Comparison of ENCODE assay signal across 1 cellular context in genomic region chr16:11016993-11017392, GRCh38.
TF ChIP-seq lines count a peak whose summit lies in the region.

No MANE protein-coding gene starts in this region.

TF ChIP-seq in HepG2, 621 proteins besides CTCF, POLR2A, EP300 and RAD21 (continued from another document and continues in another):
- no peak for TF ChIP-seq PTBP1 (IDR thresholded peaks at IDR 0.05; ENCODE audit: low read depth, low read length, poor library complexity, severe bottlenecking)
- TF ChIP-seq ARID2 (CRISPR knock-in tag; IDR thresholded peaks at IDR 0.05; ENCODE audit: borderline replicate concordance), result no peak
- no peak for TF ChIP-seq SMARCC2 (IDR thresholded peaks at IDR 0.05)
- TF ChIP-seq CHD4 (IDR thresholded peaks at IDR 0.05; ENCODE audit: borderline replicate concordance, low read length), result 0 out of 2 replicates have a peak, but pooled peaks have one; percentile 34
- TF ChIP-seq ZNF720 (CRISPR knock-in tag; IDR thresholded peaks at IDR 0.05), result no peak
- TF ChIP-seq GLI4 (CRISPR knock-in tag; IDR thresholded peaks at IDR 0.05; ENCODE audit: borderline replicate concordance), result no peak
- TF ChIP-seq XRCC5 (optimal IDR thresholded peaks at IDR 0.05; ENCODE audit: low read length), result peak; percentile 17
- TF ChIP-seq ZNF557 (CRISPR knock-in tag; IDR thresholded peaks at IDR 0.05), result no peak
- TF ChIP-seq, protein P1, sequence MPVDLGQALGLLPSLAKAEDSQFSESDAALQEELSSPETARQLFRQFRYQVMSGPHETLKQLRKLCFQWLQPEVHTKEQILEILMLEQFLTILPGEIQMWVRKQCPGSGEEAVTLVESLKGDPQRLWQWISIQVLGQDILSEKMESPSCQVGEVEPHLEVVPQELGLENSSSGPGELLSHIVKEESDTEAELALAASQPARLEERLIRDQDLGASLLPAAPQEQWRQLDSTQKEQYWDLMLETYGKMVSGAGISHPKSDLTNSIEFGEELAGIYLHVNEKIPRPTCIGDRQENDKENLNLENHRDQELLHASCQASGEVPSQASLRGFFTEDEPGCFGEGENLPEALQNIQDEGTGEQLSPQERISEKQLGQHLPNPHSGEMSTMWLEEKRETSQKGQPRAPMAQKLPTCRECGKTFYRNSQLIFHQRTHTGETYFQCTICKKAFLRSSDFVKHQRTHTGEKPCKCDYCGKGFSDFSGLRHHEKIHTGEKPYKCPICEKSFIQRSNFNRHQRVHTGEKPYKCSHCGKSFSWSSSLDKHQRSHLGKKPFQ (CRISPR knock-in tag; IDR thresholded peaks at IDR 0.05; ENCODE audit: insufficient replicate concordance), result no peak
- no peak for TF ChIP-seq RFX1 (IDR thresholded peaks at IDR 0.05)
- no peak for TF ChIP-seq PATZ1 (CRISPR knock-in tag; IDR thresholded peaks at IDR 0.05)
- TF ChIP-seq, protein P2, sequence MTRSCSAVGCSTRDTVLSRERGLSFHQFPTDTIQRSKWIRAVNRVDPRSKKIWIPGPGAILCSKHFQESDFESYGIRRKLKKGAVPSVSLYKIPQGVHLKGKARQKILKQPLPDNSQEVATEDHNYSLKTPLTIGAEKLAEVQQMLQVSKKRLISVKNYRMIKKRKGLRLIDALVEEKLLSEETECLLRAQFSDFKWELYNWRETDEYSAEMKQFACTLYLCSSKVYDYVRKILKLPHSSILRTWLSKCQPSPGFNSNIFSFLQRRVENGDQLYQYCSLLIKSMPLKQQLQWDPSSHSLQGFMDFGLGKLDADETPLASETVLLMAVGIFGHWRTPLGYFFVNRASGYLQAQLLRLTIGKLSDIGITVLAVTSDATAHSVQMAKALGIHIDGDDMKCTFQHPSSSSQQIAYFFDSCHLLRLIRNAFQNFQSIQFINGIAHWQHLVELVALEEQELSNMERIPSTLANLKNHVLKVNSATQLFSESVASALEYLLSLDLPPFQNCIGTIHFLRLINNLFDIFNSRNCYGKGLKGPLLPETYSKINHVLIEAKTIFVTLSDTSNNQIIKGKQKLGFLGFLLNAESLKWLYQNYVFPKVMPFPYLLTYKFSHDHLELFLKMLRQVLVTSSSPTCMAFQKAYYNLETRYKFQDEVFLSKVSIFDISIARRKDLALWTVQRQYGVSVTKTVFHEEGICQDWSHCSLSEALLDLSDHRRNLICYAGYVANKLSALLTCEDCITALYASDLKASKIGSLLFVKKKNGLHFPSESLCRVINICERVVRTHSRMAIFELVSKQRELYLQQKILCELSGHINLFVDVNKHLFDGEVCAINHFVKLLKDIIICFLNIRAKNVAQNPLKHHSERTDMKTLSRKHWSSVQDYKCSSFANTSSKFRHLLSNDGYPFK (CRISPR knock-in tag; IDR thresholded peaks at IDR 0.05; ENCODE audit: borderline replicate concordance), result no peak
- TF ChIP-seq KLF16 (CRISPR knock-in tag; IDR thresholded peaks at IDR 0.05), result no peak
- no peak for TF ChIP-seq ZC3H13 (CRISPR knock-in tag; IDR thresholded peaks at IDR 0.05)
- no peak for TF ChIP-seq MXI1 (IDR thresholded peaks at IDR 0.05; ENCODE audit: borderline replicate concordance, low read depth, low read length)
- TF ChIP-seq YEATS4 (CRISPR knock-in tag; IDR thresholded peaks at IDR 0.05; ENCODE audit: borderline replicate concordance), result no peak
- TF ChIP-seq KLF11 (CRISPR knock-in tag; IDR thresholded peaks at IDR 0.05), result no peak
- peak; percentile 67; the same call in 1 of the 2 replicates for TF ChIP-seq FOSL2 (CRISPR knock-in tag; IDR thresholded peaks at IDR 0.05)
- no peak for TF ChIP-seq ZKSCAN8 (CRISPR knock-in tag; IDR thresholded peaks at IDR 0.05; ENCODE audit: borderline replicate concordance)
- TF ChIP-seq MEIS2 (CRISPR knock-in tag; IDR thresholded peaks at IDR 0.05), result no peak
- TF ChIP-seq ZNF329 (CRISPR knock-in tag; IDR thresholded peaks at IDR 0.05; ENCODE audit: low read depth), result no peak
- TF ChIP-seq, protein P3, sequence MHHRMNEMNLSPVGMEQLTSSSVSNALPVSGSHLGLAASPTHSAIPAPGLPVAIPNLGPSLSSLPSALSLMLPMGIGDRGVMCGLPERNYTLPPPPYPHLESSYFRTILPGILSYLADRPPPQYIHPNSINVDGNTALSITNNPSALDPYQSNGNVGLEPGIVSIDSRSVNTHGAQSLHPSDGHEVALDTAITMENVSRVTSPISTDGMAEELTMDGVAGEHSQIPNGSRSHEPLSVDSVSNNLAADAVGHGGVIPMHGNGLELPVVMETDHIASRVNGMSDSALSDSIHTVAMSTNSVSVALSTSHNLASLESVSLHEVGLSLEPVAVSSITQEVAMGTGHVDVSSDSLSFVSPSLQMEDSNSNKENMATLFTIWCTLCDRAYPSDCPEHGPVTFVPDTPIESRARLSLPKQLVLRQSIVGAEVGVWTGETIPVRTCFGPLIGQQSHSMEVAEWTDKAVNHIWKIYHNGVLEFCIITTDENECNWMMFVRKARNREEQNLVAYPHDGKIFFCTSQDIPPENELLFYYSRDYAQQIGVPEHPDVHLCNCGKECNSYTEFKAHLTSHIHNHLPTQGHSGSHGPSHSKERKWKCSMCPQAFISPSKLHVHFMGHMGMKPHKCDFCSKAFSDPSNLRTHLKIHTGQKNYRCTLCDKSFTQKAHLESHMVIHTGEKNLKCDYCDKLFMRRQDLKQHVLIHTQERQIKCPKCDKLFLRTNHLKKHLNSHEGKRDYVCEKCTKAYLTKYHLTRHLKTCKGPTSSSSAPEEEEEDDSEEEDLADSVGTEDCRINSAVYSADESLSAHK (CRISPR knock-in tag; IDR thresholded peaks at IDR 0.05; ENCODE audit: borderline replicate concordance), result no peak
- TF ChIP-seq GPN1 (CRISPR knock-in tag; IDR thresholded peaks at IDR 0.05; ENCODE audit: borderline replicate concordance), result no peak
- TF ChIP-seq HDAC2 (CRISPR knock-in tag; IDR thresholded peaks at IDR 0.05), result no peak
- no peak for TF ChIP-seq ZNF790 (CRISPR knock-in tag; IDR thresholded peaks at IDR 0.05; ENCODE audit: borderline replicate concordance)
- TF ChIP-seq, protein P4, sequence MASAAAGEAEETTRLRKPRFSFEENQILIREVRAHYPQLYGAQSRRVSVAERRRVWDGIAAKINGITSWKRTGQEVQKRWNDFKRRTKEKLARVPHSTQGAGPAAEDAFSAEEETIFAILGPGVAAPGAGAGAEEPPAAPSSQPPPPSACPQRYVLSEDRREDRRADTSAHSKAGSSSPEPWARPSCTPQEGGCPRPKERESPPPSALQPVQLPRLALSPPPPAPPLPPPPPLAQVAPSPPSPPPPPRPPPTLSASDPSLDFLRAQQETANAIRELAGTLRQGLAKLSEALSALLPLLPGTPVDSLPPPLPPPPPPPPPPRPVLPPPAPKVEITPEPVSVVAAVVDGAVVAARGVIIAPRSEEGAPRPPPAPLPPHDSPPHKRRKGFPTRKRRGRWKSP (CRISPR knock-in tag; IDR thresholded peaks at IDR 0.05), result no peak
- TF ChIP-seq ZNF350 (CRISPR knock-in tag; IDR thresholded peaks at IDR 0.05; ENCODE audit: borderline replicate concordance, low read depth), result no peak
- no peak for TF ChIP-seq PHF20 (CRISPR knock-in tag; IDR thresholded peaks at IDR 0.05)
- TF ChIP-seq AHDC1 (CRISPR knock-in tag; IDR thresholded peaks at IDR 0.05; ENCODE audit: borderline replicate concordance), result 0 out of 2 replicates have a peak, but pooled peaks have one; percentile 11
- TF ChIP-seq NCOR1 (IDR thresholded peaks at IDR 0.05; ENCODE audit: borderline replicate concordance, low read length), result 0 out of 2 replicates have a peak, but pooled peaks have one; percentile 52
- TF ChIP-seq ASH2L (IDR thresholded peaks at IDR 0.05; ENCODE audit: insufficient read length, low read depth, low read length), result peak; percentile 62
- TF ChIP-seq, protein P5, sequence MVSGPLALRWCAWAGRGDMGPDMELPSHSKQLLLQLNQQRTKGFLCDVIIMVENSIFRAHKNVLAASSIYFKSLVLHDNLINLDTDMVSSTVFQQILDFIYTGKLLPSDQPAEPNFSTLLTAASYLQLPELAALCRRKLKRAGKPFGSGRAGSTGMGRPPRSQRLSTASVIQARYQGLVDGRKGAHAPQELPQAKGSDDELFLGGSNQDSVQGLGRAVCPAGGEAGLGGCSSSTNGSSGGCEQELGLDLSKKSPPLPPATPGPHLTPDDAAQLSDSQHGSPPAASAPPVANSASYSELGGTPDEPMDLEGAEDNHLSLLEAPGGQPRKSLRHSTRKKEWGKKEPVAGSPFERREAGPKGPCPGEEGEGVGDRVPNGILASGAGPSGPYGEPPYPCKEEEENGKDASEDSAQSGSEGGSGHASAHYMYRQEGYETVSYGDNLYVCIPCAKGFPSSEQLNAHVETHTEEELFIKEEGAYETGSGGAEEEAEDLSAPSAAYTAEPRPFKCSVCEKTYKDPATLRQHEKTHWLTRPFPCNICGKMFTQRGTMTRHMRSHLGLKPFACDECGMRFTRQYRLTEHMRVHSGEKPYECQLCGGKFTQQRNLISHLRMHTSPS (CRISPR knock-in tag; IDR thresholded peaks at IDR 0.05; ENCODE audit: low read depth), result no peak
- TF ChIP-seq, protein P6, sequence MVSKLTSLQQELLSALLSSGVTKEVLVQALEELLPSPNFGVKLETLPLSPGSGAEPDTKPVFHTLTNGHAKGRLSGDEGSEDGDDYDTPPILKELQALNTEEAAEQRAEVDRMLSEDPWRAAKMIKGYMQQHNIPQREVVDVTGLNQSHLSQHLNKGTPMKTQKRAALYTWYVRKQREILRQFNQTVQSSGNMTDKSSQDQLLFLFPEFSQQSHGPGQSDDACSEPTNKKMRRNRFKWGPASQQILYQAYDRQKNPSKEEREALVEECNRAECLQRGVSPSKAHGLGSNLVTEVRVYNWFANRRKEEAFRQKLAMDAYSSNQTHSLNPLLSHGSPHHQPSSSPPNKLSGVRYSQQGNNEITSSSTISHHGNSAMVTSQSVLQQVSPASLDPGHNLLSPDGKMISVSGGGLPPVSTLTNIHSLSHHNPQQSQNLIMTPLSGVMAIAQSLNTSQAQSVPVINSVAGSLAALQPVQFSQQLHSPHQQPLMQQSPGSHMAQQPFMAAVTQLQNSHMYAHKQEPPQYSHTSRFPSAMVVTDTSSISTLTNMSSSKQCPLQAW (CRISPR knock-in tag; IDR thresholded peaks at IDR 0.05), result no peak
- no peak for TF ChIP-seq NFYC (CRISPR knock-in tag; IDR thresholded peaks at IDR 0.05)
- 0 out of 2 replicates have a peak, but pooled peaks have one; percentile 7 for TF ChIP-seq EHMT2 (IDR thresholded peaks at IDR 0.05; ENCODE audit: borderline replicate concordance, low read depth, low read length)
- TF ChIP-seq CAMTA2 (CRISPR knock-in tag; IDR thresholded peaks at IDR 0.05; ENCODE audit: borderline replicate concordance), result no peak
- TF ChIP-seq EED (CRISPR knock-in tag; IDR thresholded peaks at IDR 0.05), result no peak
- no peak for TF ChIP-seq MIER3 (CRISPR knock-in tag; IDR thresholded peaks at IDR 0.05; ENCODE audit: borderline replicate concordance)
- no peak for TF ChIP-seq ZFAT (CRISPR knock-in tag; conservative IDR thresholded peaks at IDR 0.05)
- 0 out of 2 replicates have a peak, but pooled peaks have one; percentile 9 for TF ChIP-seq ZNF430 (CRISPR knock-in tag; IDR thresholded peaks at IDR 0.05)
- no peak for TF ChIP-seq ZNF205 (CRISPR knock-in tag; IDR thresholded peaks at IDR 0.05)
- no peak for TF ChIP-seq CHD2 (IDR thresholded peaks at IDR 0.05; ENCODE audit: low read depth, low read length)
- no peak for TF ChIP-seq ELF3 (CRISPR knock-in tag; IDR thresholded peaks at IDR 0.05)
